Comparison of ENCODE assay signal across 16 cellular contexts in genomic region chr12:41108032-41108431, GRCh38.
"Had no signal": no experiment of that assay in that cellular context is flagged by ENCODE, and none has a peak within 500 bp of the region (broad histone marks: within the 10 kb centered on the region; RNA-seq: fewer than 3 reads in every experiment).

No MANE protein-coding gene starts in this region.

- H3K4me3 ChIP-seq: coronary artery, mucosa of descending colon, thyroid gland had no signal

- ATAC-seq: activated CD8-positive, alpha-beta T cell treated with anti-CD3 and anti-CD28 coated beads, Interleukin-2, amount 10 ng/mL, durations not matched to agents 7 days and 5 days; mucosa of descending colon; natural killer cell; stimulated activated naive CD8-positive, alpha-beta T cell treated with anti-CD3 and anti-CD28 coated beads, Interleukin-15, amount 100 ng/mL, for 72 hours had no signal

- H3K9ac ChIP-seq: SK-N-SH had no signal

- H3K4me1 Mint-ChIP-seq: immature natural killer cell; natural killer cell; stimulated activated naive CD8-positive, alpha-beta T cell treated with anti-CD3 and anti-CD28 coated beads, Interleukin-15, amount 100 ng/mL, for 72 hours had no signal

- H3K27me3 Mint-ChIP-seq: stimulated activated naive CD8-positive, alpha-beta T cell treated with anti-CD3 and anti-CD28 coated beads, Interleukin-15, amount 100 ng/mL, for 72 hours had no signal

- H3K27ac ChIP-seq: coronary artery, thyroid gland, VCaP had no signal

- H3K36me3 ChIP-seq: thyroid gland had no signal

- H3K27ac Mint-ChIP-seq: activated CD8-positive, alpha-beta T cell treated with anti-CD3 and anti-CD28 coated beads, Interleukin-2, amount 10 ng/mL, durations not matched to agents 7 days and 5 days; immature natural killer cell; natural killer cell; stimulated activated naive CD8-positive, alpha-beta T cell treated with anti-CD3 and anti-CD28 coated beads, Interleukin-15, amount 100 ng/mL, for 72 hours had no signal

- H3K9me3 ChIP-seq: mucosa of descending colon, SK-N-SH, thyroid gland had no signal

- H3K4me1 ChIP-seq: thyroid gland had no signal

- H3K27me3 ChIP-seq: thyroid gland had no signal

- H3K36me3 Mint-ChIP-seq: immature natural killer cell, natural killer cell had no signal

- DNase-seq: activated CD4-positive, alpha-beta T cell treated with anti-CD3 and anti-CD28 coated beads for 4 hours; activated CD8-positive, alpha-beta memory T cell treated with anti-CD3 and anti-CD28 coated beads, Interleukin-2, amount 50 U/mL, for 48 hours; activated CD8-positive, alpha-beta T cell treated with anti-CD3 and anti-CD28 coated beads, Interleukin-2, amount 10 ng/mL, durations not matched to agents 7 days and 5 days; activated naive CD4-positive, alpha-beta T cell; effector CD8-positive, alpha-beta T cell; immature natural killer cell; natural killer cell; SK-N-SH; stimulated activated CD4-positive, alpha-beta T cell treated with anti-CD3 and anti-CD28 coated beads, Interleukin-4, amount 100 ng/mL, for 1 hour; stimulated activated CD8-positive, alpha-beta memory T cell treated with anti-CD3 and anti-CD28 coated beads, Interleukin-4, amount 100 ng/mL, for 48 hours; stimulated activated naive CD8-positive, alpha-beta T cell treated with anti-CD3 and anti-CD28 coated beads, Interleukin-15, amount 100 ng/mL, for 72 hours; T-helper 1 cell; thyroid gland had no signal

- H3K4me3 Mint-ChIP-seq: activated CD8-positive, alpha-beta T cell treated with anti-CD3 and anti-CD28 coated beads, Interleukin-2, amount 10 ng/mL, durations not matched to agents 7 days and 5 days; immature natural killer cell; natural killer cell; stimulated activated naive CD8-positive, alpha-beta T cell treated with anti-CD3 and anti-CD28 coated beads, Interleukin-15, amount 100 ng/mL, for 72 hours had no signal
